12 cellular contexts compared by ENCODE assay signal in the genomic region with DNA sequence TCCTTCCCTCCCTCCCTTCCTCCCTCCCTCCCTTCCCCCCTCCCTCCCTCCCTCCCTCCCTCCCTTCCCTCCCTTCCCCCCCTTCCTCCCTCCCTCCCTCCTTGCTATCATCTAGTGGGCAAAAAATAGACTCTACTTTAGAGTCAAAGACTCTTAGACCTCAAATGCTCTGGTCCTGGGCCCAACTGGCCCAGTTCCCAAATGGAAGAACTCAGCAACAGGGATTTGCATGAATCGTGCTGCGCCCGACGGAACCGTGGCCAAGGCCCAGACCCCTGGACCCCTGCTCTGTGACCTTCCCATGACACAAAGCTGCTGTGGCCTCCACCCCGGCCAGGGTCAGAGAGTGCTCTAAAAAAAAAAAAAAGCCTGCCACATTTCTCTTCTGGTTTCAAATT.
DNase-seq lines count a peak whose midpoint lies in the region; ATAC-seq and TF ChIP-seq lines count a peak whose summit lies in the region.
"Had no signal": no experiment of that assay in that cellular context is flagged by ENCODE, and none has a peak within 500 bp of the region (broad histone marks: within the 10 kb centered on the region; RNA-seq: fewer than 3 reads in every experiment).

No MANE protein-coding gene starts in this region.

- WGBS in heart left ventricle, 4 donors, result 25 to 38% (median 31%) methylated on average over 6 of the region's 6 CpGs

- no peak overlapping the region for H3K4me3 ChIP-seq in heart left ventricle

- peaks cover 0 to 43% (median 14%) of the 10 kb centered on the region in 12 donors for H3K4me1 ChIP-seq in heart left ventricle

- TF ChIP-seq CTCF in chondrocyte (IDR thresholded peaks at IDR 0.05) (no peak), heart left ventricle (IDR thresholded peaks at IDR 0.05) (no peak), nephron progenitor cell (IDR thresholded peaks at IDR 0.05) (no peak), type B pancreatic cell (conservative IDR thresholded peaks at IDR 0.05) (no peak)

- H3K4me3 Mint-ChIP-seq in chondrocyte (ENCODE audit: unreplicated experiment) (no peak overlapping the region), nephron progenitor cell (peak overlapping the region; percentile 17), type B pancreatic cell (no peak overlapping the region)
- H3K4me3 Mint-ChIP-seq: CD8-positive, alpha-beta memory T cell had no signal

- H3K27ac ChIP-seq in heart left ventricle, result no peak overlapping the region

- intact Hi-C loops in heart left ventricle (cut with DNase I), result no loop called here

- H3K27ac Mint-ChIP-seq in chondrocyte (ENCODE audit: unreplicated experiment) (no peak overlapping the region), nephron progenitor cell (no peak overlapping the region), type B pancreatic cell (no peak overlapping the region)
- H3K27ac Mint-ChIP-seq: CD8-positive, alpha-beta memory T cell had no signal

- TF ChIP-seq POLR2A in heart left ventricle (IDR thresholded peaks at IDR 0.05), result no peak

- peaks cover 0 to 58% (median 5%) of the 10 kb centered on the region in 9 donors for H3K27me3 ChIP-seq in heart left ventricle

- peak in 3 of 4 donors; percentile 43 to 74 (median 61) for ATAC-seq in heart left ventricle
- no peak for ATAC-seq in GM19035 (IDR thresholded peaks at IDR 0.05; ENCODE audit: unreplicated experiment)
- no peak for ATAC-seq in HG03095 (IDR thresholded peaks at IDR 0.05; ENCODE audit: unreplicated experiment)

- H3K36me3 Mint-ChIP-seq in chondrocyte (ENCODE audit: low read depth) (peaks cover 1% of the 10 kb centered on the region), nephron progenitor cell (ENCODE audit: low read depth) (no peaks in the 10 kb centered on the region), type B pancreatic cell (no peaks in the 10 kb centered on the region)
- H3K36me3 Mint-ChIP-seq: CD8-positive, alpha-beta memory T cell had no signal

- H3K27me3 Mint-ChIP-seq in chondrocyte (ENCODE audit: low read depth) (peaks cover 22% of the 10 kb centered on the region), nephron progenitor cell (ENCODE audit: low read depth, poor library complexity) (peaks cover 86% of the 10 kb centered on the region), type B pancreatic cell (peaks cover 16% of the 10 kb centered on the region)

- no peaks in the 10 kb centered on the region for H3K36me3 ChIP-seq in heart left ventricle

- H3K4me1 Mint-ChIP-seq in chondrocyte (ENCODE audit: low read depth) (peaks cover 3% of the 10 kb centered on the region), nephron progenitor cell (peaks cover 34% of the 10 kb centered on the region), type B pancreatic cell (ENCODE audit: unreplicated experiment) (peaks cover 9% of the 10 kb centered on the region)

- H3K9me3 ChIP-seq in heart left ventricle, result no peaks in the 10 kb centered on the region

- H3K9me3 Mint-ChIP-seq in chondrocyte (ENCODE audit: low read depth) (no peaks in the 10 kb centered on the region), nephron progenitor cell (no peaks in the 10 kb centered on the region), type B pancreatic cell (no peaks in the 10 kb centered on the region)

- DNase-seq in chondrocyte (ENCODE audit: low spot score), result peak; percentile 61
- DNase-seq in heart left ventricle, result peak; percentile 43 to 78 (median 62)
- DNase-seq in nephron progenitor cell, result no peak
- DNase-seq in type B pancreatic cell (ENCODE audit: extremely low spot score, unreplicated experiment), result peak; percentile 49
- no peak for DNase-seq in activated gamma-delta T cell treated with Interleukin-2 at 50 U/mL for 16 hours
- DNase-seq: CD8-positive, alpha-beta memory T cell; GF-D8; MM.1S; NCI-H187; NCI-H446 had no signal

Comparison
In these comparisons a context has a peak if more than half of its experiments do, and no peak if none do; other contexts are left out.
1. DNase-seq: peak in chondrocyte (single experiment), heart left ventricle (5 of 5) and type B pancreatic cell (single experiment); none in nephron progenitor cell (single experiment) and activated gamma-delta T cell treated with Interleukin-2 at 50 U/mL for 16 hours (single experiment).
2. ATAC-seq: peak in heart left ventricle (3 of 4); none in GM19035 (single experiment) and HG03095 (single experiment).